ENCODE assay signal across 8 cellular contexts in the genomic region with DNA sequence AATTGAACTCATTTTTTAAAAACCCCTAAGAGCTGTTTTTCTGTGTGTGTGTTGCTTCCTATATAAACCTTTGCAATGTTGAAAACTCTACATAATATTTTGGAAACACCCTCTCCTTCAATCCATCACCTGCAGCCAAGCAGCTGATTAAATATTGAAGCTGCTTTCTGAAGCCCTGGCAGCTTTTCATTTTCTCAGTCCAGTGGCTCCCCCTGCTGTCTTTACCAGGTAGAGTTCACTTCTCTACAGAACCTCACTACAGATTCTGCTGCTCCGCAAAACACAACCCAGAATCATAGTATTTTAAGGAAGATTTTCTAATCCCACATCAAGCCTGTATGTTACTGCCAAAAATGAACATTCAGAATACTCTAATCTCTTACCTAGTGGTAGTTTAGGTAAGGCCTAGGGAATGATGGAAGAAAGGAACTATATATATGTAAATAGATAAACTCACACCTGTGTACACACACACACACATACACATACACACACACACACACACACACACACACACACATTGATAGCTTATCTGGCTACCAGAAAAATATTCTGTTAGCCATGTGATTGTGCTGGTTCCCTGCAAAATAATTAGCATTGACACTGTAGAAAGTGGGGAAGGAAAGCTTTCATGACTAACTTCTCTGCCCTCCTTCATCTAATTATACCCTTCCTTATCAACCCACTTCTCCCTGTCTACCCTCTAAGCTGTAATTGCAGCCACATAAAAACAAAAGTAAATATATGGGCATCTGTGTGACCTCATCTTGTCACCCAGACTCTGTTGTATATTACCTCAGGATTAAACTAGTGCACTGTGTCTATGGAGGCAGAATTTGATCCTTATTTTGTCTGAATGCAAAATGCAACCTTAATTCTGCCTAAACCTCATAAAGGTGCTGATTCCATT.
DNase-seq lines count a peak whose midpoint lies in the region; ATAC-seq and TF ChIP-seq lines count a peak whose summit lies in the region.

No MANE protein-coding gene starts in this region.

- peak; percentile 49 for ATAC-seq in GM21619 (IDR thresholded peaks at IDR 0.05; ENCODE audit: unreplicated experiment)

- no peak for TF ChIP-seq CTCF in Calu3 (IDR thresholded peaks at IDR 0.05; ENCODE audit: unreplicated experiment)

- no peak overlapping the region for H3K27ac Mint-ChIP-seq in Calu3 (ENCODE audit: unreplicated experiment)

- no peaks in the 10 kb centered on the region for H3K4me1 Mint-ChIP-seq in Calu3 (ENCODE audit: low read depth, unreplicated experiment)

- peak; percentile 37 for DNase-seq in Calu3
- peak; percentile 71 for DNase-seq in NCI-H1694 (lab: John Stamatoyannopoulos, UW)
- DNase-seq in T1000 (lab: John Stamatoyannopoulos, UW): peak; percentile 4
- DNase-seq in globus pallidus (ENCODE audit: low spot score): peak; percentile 40
- DNase-seq in putamen (ENCODE audit: low spot score): peak; percentile 59
- DNase-seq in islet precursor cell: no peak
- DNase-seq in posterior vena cava (ENCODE audit: low spot score): no peak

- H3K9me3 Mint-ChIP-seq in Calu3 (ENCODE audit: low read depth, unreplicated experiment): no peaks in the 10 kb centered on the region

- CTCF ChIA-PET in Calu3 (lab: Charles Lee): interaction anchor here (0.7 to 1.1 kb wide), 4 partner anchors 106 to 579 kb away, joined by 3 to 11 read pairs (median 4); no protein-coding TSS in a partner anchor

- H3K36me3 Mint-ChIP-seq in Calu3 (ENCODE audit: insufficient read depth, unreplicated experiment): no peaks in the 10 kb centered on the region

- intact Hi-C loops in Calu3 (cut with micrococcal nuclease; ENCODE audit: unreplicated experiment) (loop anchor here (1.0 to 5.0 kb wide), 3 partner anchors 326 to 579 kb away; no protein-coding TSS in a partner anchor), posterior vena cava (cut with DNase I) (loop anchor here (10.0 kb wide), 2 partner anchors 480 to 580 kb away; no protein-coding TSS in a partner anchor)

- no peaks in the 10 kb centered on the region for H3K27me3 Mint-ChIP-seq in Calu3 (ENCODE audit: unreplicated experiment)

- H3K4me3 Mint-ChIP-seq in Calu3 (ENCODE audit: low read depth, unreplicated experiment): no peak overlapping the region

- BruUV-seq in Calu3 (replicated peaks; lab: Mats Ljungman, UMichigan): no TSS peak

Comparison
In these comparisons a context has a peak if more than half of its experiments do, and no peak if none do; other contexts are left out.
1. DNase-seq: peak in Calu3 (single experiment), NCI-H1694 (single experiment), T1000 (single experiment), globus pallidus (single experiment) and putamen (single experiment); none in islet precursor cell (single experiment) and posterior vena cava (single experiment).